In the genomic region with DNA sequence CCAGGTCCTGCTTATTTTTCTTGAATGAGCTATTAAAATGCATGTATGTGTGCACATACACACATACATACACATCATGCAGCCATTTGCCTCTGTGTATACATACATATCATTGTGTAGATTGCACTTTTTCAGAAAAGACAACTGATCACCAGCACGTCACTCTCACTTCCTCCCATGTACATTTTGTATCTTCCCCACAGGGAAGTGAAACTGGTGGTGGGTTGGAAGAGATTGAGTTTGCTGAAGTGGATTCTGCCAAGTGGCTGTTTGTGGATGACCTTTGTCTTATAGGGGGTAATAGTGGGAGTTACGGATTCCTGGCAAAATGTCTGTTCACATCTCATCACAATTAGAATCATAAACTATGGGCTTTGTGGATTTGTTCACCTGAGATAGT, we compare ENCODE assay signal across 7 cellular contexts.
DNase-seq lines count a peak whose midpoint lies in the region; ATAC-seq and TF ChIP-seq lines count a peak whose summit lies in the region.

No MANE protein-coding gene starts in this region.

- H3K79me2 ChIP-seq in SK-N-SH (ENCODE audit: insufficient read depth), result no peaks in the 10 kb centered on the region

- H3K9me3 ChIP-seq in SK-N-SH, result no peaks in the 10 kb centered on the region

- peaks cover 0 to 17% of the 10 kb centered on the region in 2 experiments; a peak in 2 of 4 replicates for H3K4me1 ChIP-seq in SK-N-SH (ENCODE audit: control insufficient read depth in 1 of 2, insufficient read depth in 2 of 2, low read depth in 1 of 2, low read length in 1 of 2)

- H3K4me1 Mint-ChIP-seq in activated B cell treated with CpG ODN at 0.5 μM for 24 hours, result peaks cover 93% of the 10 kb centered on the region
- H3K4me1 Mint-ChIP-seq in stimulated activated memory B cell treated with anti-CD40 and anti-IgM and Interleukin-4, amounts not matched to agents 10 μg/mL and 1 μg/mL and 100 μg/mL, for 72 hours, result peaks cover 72% of the 10 kb centered on the region

- CTCF ChIA-PET in activated B cell treated with CpG ODN at 0.5 μM for 24 hours (lab: Charles Lee) (interaction anchor here (0.7 to 4.3 kb wide), 11 partner anchors 8 to 547 kb away, joined by 3 to 28 read pairs (median 4); no protein-coding TSS in a partner anchor), SK-N-SH (lab: Yijun Ruan, JAX) (interaction anchor here (1.6 kb wide), 1 partner anchor 19 kb away, joined by 4 read pairs; no protein-coding TSS in a partner anchor)

- no peaks in the 10 kb centered on the region for H3F3A ChIP-seq in SK-N-SH (replicated peaks; ENCODE audit: insufficient read depth)

- H3K9me3 Mint-ChIP-seq in activated B cell treated with CpG ODN at 0.5 μM for 24 hours, result no peaks in the 10 kb centered on the region
- no peaks in the 10 kb centered on the region for H3K9me3 Mint-ChIP-seq in stimulated activated memory B cell treated with anti-CD40 and anti-IgM and Interleukin-4, amounts not matched to agents 10 μg/mL and 1 μg/mL and 100 μg/mL, for 72 hours

- no peak for TF ChIP-seq EP300 in SK-N-SH (IDR thresholded peaks at IDR 0.05; ENCODE audit: borderline replicate concordance in 1 of 2, low read depth in 1 of 2, low read length in 1 of 2)

- ATAC-seq in GM19043 (IDR thresholded peaks at IDR 0.05; ENCODE audit: low read depth, unreplicated experiment), result peak; percentile 73
- peak; percentile 57 for ATAC-seq in HG03039 (IDR thresholded peaks at IDR 0.05; ENCODE audit: unreplicated experiment)
- ATAC-seq in activated B cell treated with CpG ODN at 0.5 μM for 24 hours (ENCODE audit: low read depth), result peak; percentile 67
- ATAC-seq in stimulated activated memory B cell treated with anti-CD40 and anti-IgM and Interleukin-4, amounts not matched to agents 10 μg/mL and 1 μg/mL and 100 μg/mL, for 72 hours, result peak; percentile 81

- no peaks in the 10 kb centered on the region for H3K9me2 ChIP-seq in SK-N-SH

- no peak for DNase-seq in activated B cell treated with CpG ODN at 0.5 μM for 24 hours
- no peak for DNase-seq in SK-N-SH
- no peak for DNase-seq in stimulated activated CD8-positive, alpha-beta memory T cell treated with anti-CD3 and anti-CD28 coated beads, Interleukin-4, amount 100 ng/mL, for 48 hours
- no peak for DNase-seq in NCI-H2081 treated with DMSO at 0.1 percent for 48 hours (lab: John Stamatoyannopoulos, UW)

- peak overlapping the region; percentile 63 for H3K4me3 Mint-ChIP-seq in activated B cell treated with CpG ODN at 0.5 μM for 24 hours
- H3K4me3 Mint-ChIP-seq in stimulated activated memory B cell treated with anti-CD40 and anti-IgM and Interleukin-4, amounts not matched to agents 10 μg/mL and 1 μg/mL and 100 μg/mL, for 72 hours, result no peak overlapping the region

- TF ChIP-seq RAD21 in SK-N-SH (IDR thresholded peaks at IDR 0.05; ENCODE audit: low read length), result no peak

- peaks cover 7% of the 10 kb centered on the region for H3K36me3 Mint-ChIP-seq in activated B cell treated with CpG ODN at 0.5 μM for 24 hours (ENCODE audit: low read depth)
- peaks cover 1% of the 10 kb centered on the region for H3K36me3 Mint-ChIP-seq in stimulated activated memory B cell treated with anti-CD40 and anti-IgM and Interleukin-4, amounts not matched to agents 10 μg/mL and 1 μg/mL and 100 μg/mL, for 72 hours

- TF ChIP-seq CTCF in activated B cell treated with CpG ODN at 0.5 μM for 24 hours (IDR thresholded peaks at IDR 0.05) (no peak), SK-N-SH (IDR thresholded peaks at IDR 0.05) (no peak)

- H3K27me3 ChIP-seq in SK-N-SH (ENCODE audit: insufficient read depth), result no peaks in the 10 kb centered on the region

- no peak overlapping the region for H3K9ac ChIP-seq in SK-N-SH

- H3K27ac Mint-ChIP-seq in activated B cell treated with CpG ODN at 0.5 μM for 24 hours, result peak overlapping the region; percentile 93
- peak overlapping the region; percentile 96 for H3K27ac Mint-ChIP-seq in stimulated activated memory B cell treated with anti-CD40 and anti-IgM and Interleukin-4, amounts not matched to agents 10 μg/mL and 1 μg/mL and 100 μg/mL, for 72 hours

- no peak overlapping the region for H2AFZ ChIP-seq in SK-N-SH (ENCODE audit: low read depth)

- H3K27me3 Mint-ChIP-seq in activated B cell treated with CpG ODN at 0.5 μM for 24 hours, result no peaks in the 10 kb centered on the region
- H3K27me3 Mint-ChIP-seq in stimulated activated memory B cell treated with anti-CD40 and anti-IgM and Interleukin-4, amounts not matched to agents 10 μg/mL and 1 μg/mL and 100 μg/mL, for 72 hours, result no peaks in the 10 kb centered on the region

- no peaks in the 10 kb centered on the region for H4K20me1 ChIP-seq in SK-N-SH (ENCODE audit: insufficient read depth)

- no peak overlapping the region; a peak in 1 of 4 replicates for H3K27ac ChIP-seq in SK-N-SH (ENCODE audit: low read depth in 2 of 2, low read length in 1 of 2)

- H3K4me3 ChIP-seq in SK-N-SH (ENCODE audit: low read depth in 2 of 2, low read length in 1 of 2), result no peak overlapping the region

- no peak overlapping the region for H3K4me2 ChIP-seq in SK-N-SH

- POLR2A ChIA-PET in activated B cell treated with CpG ODN at 0.5 μM for 24 hours (lab: Charles Lee) (interaction anchor here (0.6 to 9.9 kb wide), 33 partner anchors 8 to 547 kb away, joined by 3 to 413 read pairs (median 9); a partner anchor contains a TSS), SK-N-SH (lab: Yijun Ruan, JAX) (no interaction called here)

- no peaks in the 10 kb centered on the region for H3K36me3 ChIP-seq in SK-N-SH (replicated peaks in 1 of 2; ENCODE audit: control insufficient read depth in 1 of 2, insufficient read depth in 2 of 2, low read length in 1 of 2)

- intact Hi-C loops in activated B cell treated with CpG ODN at 0.5 μM for 24 hours (cut with micrococcal nuclease), result loop anchor here (1.0 to 5.0 kb wide), 6 partner anchors 12 to 525 kb away; a partner anchor contains a TSS

- 100% methylated on average over 2 of the region's 2 CpGs for WGBS in SK-N-SH (ENCODE audit: low lambda C conversion rate)

TF ChIP-seq in SK-N-SH, 30 proteins besides CTCF, POLR2A, EP300 and RAD21 (continues in another document):
- no peak for TF ChIP-seq SMC3 (IDR thresholded peaks at IDR 0.05; ENCODE audit: low read depth, low read length)
- TF ChIP-seq JUND (IDR thresholded peaks at IDR 0.05), result no peak
- no peak for TF ChIP-seq SIN3A (IDR thresholded peaks at IDR 0.05; ENCODE audit: borderline replicate concordance, low read depth, low read length)
- no peak for TF ChIP-seq TEAD4 (IDR thresholded peaks at IDR 0.05; ENCODE audit: borderline replicate concordance, insufficient read depth)
- no peak for TF ChIP-seq TAF1 (IDR thresholded peaks at IDR 0.05; ENCODE audit: borderline replicate concordance, low read depth, low read length)
- TF ChIP-seq, protein P1, sequence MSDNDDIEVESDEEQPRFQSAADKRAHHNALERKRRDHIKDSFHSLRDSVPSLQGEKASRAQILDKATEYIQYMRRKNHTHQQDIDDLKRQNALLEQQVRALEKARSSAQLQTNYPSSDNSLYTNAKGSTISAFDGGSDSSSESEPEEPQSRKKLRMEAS (IDR thresholded peaks at IDR 0.05; ENCODE audit: low read depth), result no peak
- no peak for TF ChIP-seq GABPA (IDR thresholded peaks at IDR 0.05; ENCODE audit: low read depth)
- TF ChIP-seq, protein P2, sequence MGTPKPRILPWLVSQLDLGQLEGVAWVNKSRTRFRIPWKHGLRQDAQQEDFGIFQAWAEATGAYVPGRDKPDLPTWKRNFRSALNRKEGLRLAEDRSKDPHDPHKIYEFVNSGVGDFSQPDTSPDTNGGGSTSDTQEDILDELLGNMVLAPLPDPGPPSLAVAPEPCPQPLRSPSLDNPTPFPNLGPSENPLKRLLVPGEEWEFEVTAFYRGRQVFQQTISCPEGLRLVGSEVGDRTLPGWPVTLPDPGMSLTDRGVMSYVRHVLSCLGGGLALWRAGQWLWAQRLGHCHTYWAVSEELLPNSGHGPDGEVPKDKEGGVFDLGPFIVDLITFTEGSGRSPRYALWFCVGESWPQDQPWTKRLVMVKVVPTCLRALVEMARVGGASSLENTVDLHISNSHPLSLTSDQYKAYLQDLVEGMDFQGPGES (IDR thresholded peaks at IDR 0.05; ENCODE audit: low read depth, low read length), result no peak
- TF ChIP-seq GATA2 (CRISPR knock-in tag; IDR thresholded peaks at IDR 0.05), result no peak
- no peak for TF ChIP-seq MEF2A (IDR thresholded peaks at IDR 0.05; ENCODE audit: borderline replicate concordance, low read depth)
- TF ChIP-seq FOXM1 (IDR thresholded peaks at IDR 0.05; ENCODE audit: low read depth), result no peak
- TF ChIP-seq, protein P3, sequence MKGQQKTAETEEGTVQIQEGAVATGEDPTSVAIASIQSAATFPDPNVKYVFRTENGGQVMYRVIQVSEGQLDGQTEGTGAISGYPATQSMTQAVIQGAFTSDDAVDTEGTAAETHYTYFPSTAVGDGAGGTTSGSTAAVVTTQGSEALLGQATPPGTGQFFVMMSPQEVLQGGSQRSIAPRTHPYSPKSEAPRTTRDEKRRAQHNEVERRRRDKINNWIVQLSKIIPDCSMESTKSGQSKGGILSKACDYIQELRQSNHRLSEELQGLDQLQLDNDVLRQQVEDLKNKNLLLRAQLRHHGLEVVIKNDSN (IDR thresholded peaks at IDR 0.05; ENCODE audit: borderline replicate concordance, low read depth), result no peak
- TF ChIP-seq POLR2AphosphoS5 (IDR thresholded peaks at IDR 0.05; ENCODE audit: low read depth, low read length), result no peak
- no peak for TF ChIP-seq CHD2 (IDR thresholded peaks at IDR 0.05; ENCODE audit: low read length, partially characterized antibody)
- TF ChIP-seq, protein P4, sequence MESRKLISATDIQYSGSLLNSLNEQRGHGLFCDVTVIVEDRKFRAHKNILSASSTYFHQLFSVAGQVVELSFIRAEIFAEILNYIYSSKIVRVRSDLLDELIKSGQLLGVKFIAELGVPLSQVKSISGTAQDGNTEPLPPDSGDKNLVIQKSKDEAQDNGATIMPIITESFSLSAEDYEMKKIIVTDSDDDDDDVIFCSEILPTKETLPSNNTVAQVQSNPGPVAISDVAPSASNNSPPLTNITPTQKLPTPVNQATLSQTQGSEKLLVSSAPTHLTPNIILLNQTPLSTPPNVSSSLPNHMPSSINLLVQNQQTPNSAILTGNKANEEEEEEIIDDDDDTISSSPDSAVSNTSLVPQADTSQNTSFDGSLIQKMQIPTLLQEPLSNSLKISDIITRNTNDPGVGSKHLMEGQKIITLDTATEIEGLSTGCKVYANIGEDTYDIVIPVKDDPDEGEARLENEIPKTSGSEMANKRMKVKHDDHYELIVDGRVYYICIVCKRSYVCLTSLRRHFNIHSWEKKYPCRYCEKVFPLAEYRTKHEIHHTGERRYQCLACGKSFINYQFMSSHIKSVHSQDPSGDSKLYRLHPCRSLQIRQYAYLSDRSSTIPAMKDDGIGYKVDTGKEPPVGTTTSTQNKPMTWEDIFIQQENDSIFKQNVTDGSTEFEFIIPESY (IDR thresholded peaks at IDR 0.05; ENCODE audit: borderline replicate concordance, low read depth), result no peak
- TF ChIP-seq RCOR1 (IDR thresholded peaks at IDR 0.05; ENCODE audit: low read length), result no peak
- TF ChIP-seq NFIC (IDR thresholded peaks at IDR 0.05; ENCODE audit: borderline replicate concordance), result no peak
